ENCODE assay signal across 30 cellular contexts in genomic region chr2:239597216-239597615, GRCh38.
DNase-seq lines count a peak whose midpoint lies in the region; ATAC-seq and TF ChIP-seq lines count a peak whose summit lies in the region.
"Had no signal": no experiment of that assay in that cellular context is flagged by ENCODE, and none has a peak within 500 bp of the region (broad histone marks: within the 10 kb centered on the region; RNA-seq: fewer than 3 reads in every experiment).

No MANE protein-coding gene starts in this region.

- H3K4me3 ChIP-seq in Peyer's patch (no peak overlapping the region), spleen (no peak overlapping the region)
- H3K4me3 ChIP-seq: gastroesophageal sphincter had no signal

- no peaks in the 10 kb centered on the region for H3K4me1 ChIP-seq in Peyer's patch
- peaks cover 0 to 9% (median 2%) of the 10 kb centered on the region in 6 donors for H3K4me1 ChIP-seq in spleen
- H3K4me1 ChIP-seq: gastroesophageal sphincter had no signal

- H3K4me1 Mint-ChIP-seq in activated CD4-positive, alpha-beta T cell treated with anti-CD3 and anti-CD28 coated beads, Interleukin-2, amount 10 ng/mL, durations not matched to agents 24 days and 14 days: no peaks in the 10 kb centered on the region
- H3K4me1 Mint-ChIP-seq in mesothelial cell of epicardium: no peaks in the 10 kb centered on the region
- H3K4me1 Mint-ChIP-seq: stimulated activated memory B cell treated with anti-CD40 and anti-IgM and Interleukin-4, amounts not matched to agents 10 μg/mL and 1 μg/mL and 100 μg/mL, for 72 hours had no signal

- no peak overlapping the region for H3K4me3 Mint-ChIP-seq in activated CD4-positive, alpha-beta T cell treated with anti-CD3 and anti-CD28 coated beads, Interleukin-2, amount 10 ng/mL, durations not matched to agents 24 days and 14 days
- no peak overlapping the region for H3K4me3 Mint-ChIP-seq in mesothelial cell of epicardium
- H3K4me3 Mint-ChIP-seq: activated naive CD8-positive, alpha-beta T cell; activated T-helper 17 cell treated with anti-CD3 and anti-CD28 coated beads, Interleukin-2, amount 50 U/mL, for 72 hours; CD4-positive, CD25-positive, alpha-beta regulatory T cell; HFFc6; immature natural killer cell; stimulated activated memory B cell treated with anti-CD40 and anti-IgM and Interleukin-4, amounts not matched to agents 10 μg/mL and 1 μg/mL and 100 μg/mL, for 72 hours; T-helper 17 cell had no signal

- peak; percentile 1 for DNase-seq in activated CD4-positive, alpha-beta T cell treated with anti-CD3 and anti-CD28 coated beads for 1 hour
- no peak for DNase-seq in activated CD4-positive, alpha-beta T cell treated with anti-CD3 and anti-CD28 coated beads, Interleukin-2, amount 10 ng/mL, durations not matched to agents 24 days and 14 days
- DNase-seq in Peyer's patch (peak in 2 of 3 donors; percentile 18 to 34), islet precursor cell (peak; percentile 36), spleen (peak; percentile 59), HCEC 1CT (no peak), mesothelial cell of epicardium (ENCODE audit: low spot score in 2 of 2, unreplicated experiment in 2 of 2) (no peak)
- DNase-seq: 8988T; activated CD4-positive, alpha-beta T cell treated with anti-CD3 and anti-CD28 coated beads for 4 hours; anterior cingulate cortex; caudate nucleus; CD4-positive, CD25-positive, alpha-beta regulatory T cell; dermis blood vessel endothelial cell; HFFc6; hypothalamus; immature natural killer cell; KG1; NCI-H146; right cardiac atrium; stimulated activated CD4-positive, alpha-beta T cell treated with anti-CD3 and anti-CD28 coated beads, Interleukin-12 subunit alpha, Interleukin-12 subunit beta, amount 100 ng/mL, for 4 hours; stimulated activated CD4-positive, alpha-beta T cell treated with anti-CD3 and anti-CD28 coated beads, Interleukin-4, amount 100 ng/mL, for 4 hours; substantia nigra had no signal

- peaks cover 4% of the 10 kb centered on the region for H3K9me3 Mint-ChIP-seq in activated CD4-positive, alpha-beta T cell treated with anti-CD3 and anti-CD28 coated beads, Interleukin-2, amount 10 ng/mL, durations not matched to agents 24 days and 14 days
- peaks cover 5% of the 10 kb centered on the region for H3K9me3 Mint-ChIP-seq in mesothelial cell of epicardium
- H3K9me3 Mint-ChIP-seq: activated T-helper 17 cell treated with anti-CD3 and anti-CD28 coated beads, Interleukin-2, amount 50 U/mL, for 72 hours; CD4-positive, CD25-positive, alpha-beta regulatory T cell; immature natural killer cell had no signal

- no peaks in the 10 kb centered on the region for H3K27me3 ChIP-seq in Peyer's patch
- H3K27me3 ChIP-seq in spleen (replicated peaks in 1 of 7): no peaks in the 10 kb centered on the region
- H3K27me3 ChIP-seq: gastroesophageal sphincter had no signal

- H3K27ac Mint-ChIP-seq in activated CD4-positive, alpha-beta T cell treated with anti-CD3 and anti-CD28 coated beads, Interleukin-2, amount 10 ng/mL, durations not matched to agents 24 days and 14 days: no peak overlapping the region
- H3K27ac Mint-ChIP-seq in mesothelial cell of epicardium: no peak overlapping the region
- H3K27ac Mint-ChIP-seq: activated naive CD8-positive, alpha-beta T cell; activated T-helper 17 cell treated with anti-CD3 and anti-CD28 coated beads, Interleukin-2, amount 50 U/mL, for 72 hours; HFFc6; stimulated activated memory B cell treated with anti-CD40 and anti-IgM and Interleukin-4, amounts not matched to agents 10 μg/mL and 1 μg/mL and 100 μg/mL, for 72 hours had no signal

- TF ChIP-seq POLR2A in Peyer's patch (IDR thresholded peaks at IDR 0.05) (no peak), spleen (IDR thresholded peaks at IDR 0.05) (no peak)

- intact Hi-C loops in activated CD4-positive, alpha-beta T cell treated with anti-CD3 and anti-CD28 coated beads, Interleukin-2, amount 10 ng/mL, durations not matched to agents 24 days and 14 days (cut with micrococcal nuclease): no loop called here
- intact Hi-C loops in spleen (cut with DNase I; ENCODE audit: low total_unique reads): no loop called here

- no peak overlapping the region for H3K27ac ChIP-seq in Peyer's patch
- no peak overlapping the region for H3K27ac ChIP-seq in spleen
- H3K27ac ChIP-seq: gastroesophageal sphincter had no signal

- no peak for TF ChIP-seq CTCF in Peyer's patch (IDR thresholded peaks at IDR 0.05)
- no peak for TF ChIP-seq CTCF in spleen (IDR thresholded peaks at IDR 0.05 in 8 of 11, conservative IDR thresholded peaks at IDR 0.05 in 3 of 11)
- TF ChIP-seq CTCF in mesothelial cell of epicardium (IDR thresholded peaks at IDR 0.05; ENCODE audit: unreplicated experiment): no peak

- ATAC-seq in GM18907 (IDR thresholded peaks at IDR 0.05; ENCODE audit: unreplicated experiment): no peak
- ATAC-seq: activated T-helper 17 cell treated with anti-CD3 and anti-CD28 coated beads, Interleukin-2, amount 50 U/mL, for 72 hours; gastroesophageal sphincter; right cardiac atrium; Right ventricle myocardium inferior; SK-N-SH treated with all-trans-retinoic acid at 6 μM for 48 hours; stimulated activated memory B cell treated with anti-CD40 and anti-IgM and Interleukin-4, amounts not matched to agents 10 μg/mL and 1 μg/mL and 100 μg/mL, for 72 hours; T-helper 17 cell had no signal

- no peaks in the 10 kb centered on the region for H3K36me3 Mint-ChIP-seq in activated CD4-positive, alpha-beta T cell treated with anti-CD3 and anti-CD28 coated beads, Interleukin-2, amount 10 ng/mL, durations not matched to agents 24 days and 14 days (ENCODE audit: low read depth)
- H3K36me3 Mint-ChIP-seq in mesothelial cell of epicardium: no peaks in the 10 kb centered on the region
- H3K36me3 Mint-ChIP-seq: activated naive CD8-positive, alpha-beta T cell; CD4-positive, CD25-positive, alpha-beta regulatory T cell; stimulated activated memory B cell treated with anti-CD40 and anti-IgM and Interleukin-4, amounts not matched to agents 10 μg/mL and 1 μg/mL and 100 μg/mL, for 72 hours had no signal

- 82 to 94% (median 88%) methylated on average over 5 to 6 of the region's 6 CpGs for WGBS in spleen, 5 donors

- no peaks in the 10 kb centered on the region for H3K36me3 ChIP-seq in Peyer's patch
- H3K36me3 ChIP-seq in spleen: no peaks in the 10 kb centered on the region
- H3K36me3 ChIP-seq: gastroesophageal sphincter had no signal

- H3K9me3 ChIP-seq in Peyer's patch (no peaks in the 10 kb centered on the region), spleen (peaks cover 0 to 4% (median 0%) of the 10 kb centered on the region in 8 donors)
- H3K9me3 ChIP-seq: gastroesophageal sphincter had no signal

- H3K27me3 Mint-ChIP-seq in activated CD4-positive, alpha-beta T cell treated with anti-CD3 and anti-CD28 coated beads, Interleukin-2, amount 10 ng/mL, durations not matched to agents 24 days and 14 days: no peaks in the 10 kb centered on the region
- H3K27me3 Mint-ChIP-seq in mesothelial cell of epicardium (ENCODE audit: low read depth): no peaks in the 10 kb centered on the region
- H3K27me3 Mint-ChIP-seq: activated naive CD8-positive, alpha-beta T cell; activated T-helper 17 cell treated with anti-CD3 and anti-CD28 coated beads, Interleukin-2, amount 50 U/mL, for 72 hours; CD4-positive, CD25-positive, alpha-beta regulatory T cell; T-helper 17 cell had no signal

Comparison
In these comparisons a context has a peak if more than half of its experiments do, and no peak if none do; other contexts are left out.
1. DNase-seq: peak in activated CD4-positive, alpha-beta T cell treated with anti-CD3 and anti-CD28 coated beads for 1 hour (single experiment), Peyer's patch (2 of 3), islet precursor cell (single experiment) and spleen (single experiment); none in activated CD4-positive, alpha-beta T cell treated with anti-CD3 and anti-CD28 coated beads, Interleukin-2, amount 10 ng/mL, durations not matched to agents 24 days and 14 days (single experiment), HCEC 1CT (single experiment) and mesothelial cell of epicardium (0 of 2).